In genomic region chr5:181114844-181115778, GRCh38 we compare ENCODE assay signal across 12 cellular contexts. TPM values are rescaled to one million over a fixed set of nuclear protein-coding genes. Genes with fewer than 3 reads are reported as not detected.
A peak's percentile ranks its signal among the peaks of the same experiment; 100 is the strongest.
DNase-seq lines count a peak whose midpoint lies in the region; ATAC-seq, FAIRE-seq and TF ChIP-seq lines count a peak whose summit lies in the region.
"Had no signal": no experiment of that assay in that cellular context is flagged by ENCODE, and none has a peak within 500 bp of the region (broad histone marks: within the 10 kb centered on the region; RNA-seq: fewer than 3 reads in every experiment).

No MANE protein-coding gene starts in this region.

- ATAC-seq in naive B cell (ENCODE audit: low read depth in 2 of 2) (peak; percentile 65 to 89), GM18907 (IDR thresholded peaks at IDR 0.05; ENCODE audit: unreplicated experiment) (no peak), left cardiac atrium (no peak)

- H3K4me3 ChIP-seq in BJ (ENCODE audit: low read depth, low read length) = peak overlapping the region; percentile 34
- H3K4me3 ChIP-seq in HUES64 (ENCODE audit: low read length) = peak overlapping the region; percentile 38
- H3K4me3 ChIP-seq in H1 (ENCODE audit: extremely low read depth in 1 of 4, insufficient read depth in 2 of 4, low read depth in 3 of 4, low read length in 4 of 4) = peak overlapping the region; percentile 41 to 56 (median 52); a peak in 7 of 8 replicates

- H2BK15ac ChIP-seq in H1 (ENCODE audit: low read length) = no peak overlapping the region

- H2BK5ac ChIP-seq in H1 (ENCODE audit: low read depth, low read length) = no peak overlapping the region

- TF ChIP-seq EP300 in H1 (IDR thresholded peaks at IDR 0.05; ENCODE audit: borderline replicate concordance in 1 of 2, low read depth in 2 of 2, low read length in 2 of 2) = no peak

- H3K36me3 ChIP-seq in BJ (ENCODE audit: control insufficient read depth, insufficient read depth, low read length) (no peaks in the 10 kb centered on the region), HUES64 (ENCODE audit: insufficient read depth, low read length) (no peaks in the 10 kb centered on the region), H1 (ENCODE audit: control insufficient read depth in 2 of 4, insufficient read depth in 4 of 4, low read length in 3 of 4) (no peaks in the 10 kb centered on the region)

- peak overlapping the region; percentile 86 for H2AFZ ChIP-seq in H1 (ENCODE audit: low read length)

- H3K79me1 ChIP-seq in H1 (ENCODE audit: low read depth, low read length) = no peaks in the 10 kb centered on the region

- H3K18ac ChIP-seq in H1 (ENCODE audit: extremely low read depth, low read length) = no peak overlapping the region

- peaks cover 6% of the 10 kb centered on the region; the same call in 1 of the 2 replicates for H3K23me2 ChIP-seq in H1 (ENCODE audit: low read depth, low read length)

- CTCF ChIA-PET in BJ (lab: Yijun Ruan, JAX) = interaction anchor here (0.6 to 1.6 kb wide), 2 partner anchors 10 to 568 kb away, joined by 3 to 5 read pairs; no protein-coding TSS in a partner anchor
- CTCF ChIA-PET in H1 (lab: Charles Lee; ENCODE audit: partially characterized antibody) = interaction anchor here (1.2 to 1.9 kb wide), 3 partner anchors 45 to 325 kb away, joined by 3 to 5 read pairs (median 5); no protein-coding TSS in a partner anchor

- POLR2A ChIA-PET in BJ (lab: Charles Lee) (no interaction called here), H1 (lab: Charles Lee; ENCODE audit: partially characterized antibody) (interaction anchor here (0.6 to 1.0 kb wide), 2 partner anchors 9 to 14 kb away, joined by 3 read pairs; no protein-coding TSS in a partner anchor)

- H3K27me3 ChIP-seq in BJ (ENCODE audit: control insufficient read depth, insufficient read depth, low read length) (peaks cover 2% of the 10 kb centered on the region; the same call in 1 of the 2 replicates), HUES64 (ENCODE audit: insufficient read depth, low read length) (peaks cover 37% of the 10 kb centered on the region), H1 (replicated peaks in 1 of 4; ENCODE audit: control insufficient read depth in 3 of 4, extremely low read depth in 1 of 4, insufficient read depth in 3 of 4, low read length in 3 of 4) (peaks cover 12 to 41% (median 28%) of the 10 kb centered on the region in 4 experiments)

- H3K4me3 Mint-ChIP-seq in naive B cell = peak overlapping the region in 5 of 8 donors; percentile 16 to 68 (median 54)

- no peak overlapping the region for H2BK120ac ChIP-seq in H1 (replicated peaks; ENCODE audit: low read depth, low read length)

- no peak overlapping the region for H2BK20ac ChIP-seq in H1 (ENCODE audit: low read length)

- H3K27ac Mint-ChIP-seq in naive B cell = peak overlapping the region in 3 of 6 donors; percentile 28 to 89 (median 77)

- H3K23ac ChIP-seq in H1 (ENCODE audit: insufficient read length) = no peak overlapping the region

- H3K27me3 Mint-ChIP-seq in naive B cell = peaks cover 70 to 88% (median 82%) of the 10 kb centered on the region in 3 donors

- no peak overlapping the region for H3K4ac ChIP-seq in H1 (replicated peaks; ENCODE audit: insufficient read length, low read depth, low read length)

- peaks cover 0 to 19% (median 8%) of the 10 kb centered on the region in 7 donors for H3K9me3 Mint-ChIP-seq in naive B cell

- no peak overlapping the region for H3K14ac ChIP-seq in H1 (ENCODE audit: insufficient read length)

- H3K4me1 ChIP-seq in HUES64 (ENCODE audit: insufficient read depth, low read length) = no peaks in the 10 kb centered on the region
- H3K4me1 ChIP-seq in H1 (replicated peaks in 1 of 4; ENCODE audit: control insufficient read depth in 3 of 4, insufficient read depth in 4 of 4, low read length in 3 of 4) = peaks cover 0 to 8% (median 1%) of the 10 kb centered on the region in 4 experiments; a peak in 5 of 7 replicates

- FAIRE-seq in H1 (lab: Jason Lieb, UNC) = peak; percentile 82

- TF ChIP-seq CTCF in BJ (IDR thresholded peaks at IDR 0.05; ENCODE audit: insufficient read depth, low read depth, low read length) (no peak), H1 (IDR thresholded peaks at IDR 0.05; ENCODE audit: control extremely low read depth in 1 of 3, insufficient read depth in 1 of 3, low read depth in 1 of 3, low read length in 3 of 3) (no peak)

- H3K4me1 Mint-ChIP-seq in naive B cell = peaks cover 6 to 14% (median 13%) of the 10 kb centered on the region in 3 donors

- TF ChIP-seq POLR2A in H1 (IDR thresholded peaks at IDR 0.05; ENCODE audit: control extremely low read depth in 1 of 2, low read depth in 2 of 2, low read length in 2 of 2) = no peak

- 0 out of 2 replicates have a peak, but pooled peaks cover 7% of the 10 kb centered on the region for H3K9me3 ChIP-seq in HUES64 (ENCODE audit: insufficient read depth, low read depth, low read length)
- H3K9me3 ChIP-seq in H1 (ENCODE audit: insufficient read depth in 2 of 2, low read depth in 1 of 2, low read length in 1 of 2) = peaks cover 0 to 5% of the 10 kb centered on the region in 2 experiments; a peak in 1 of 4 replicates

- DNase-seq in BJ (ENCODE audit: low read depth) (no peak), H1 (ENCODE audit: low read depth in 1 of 2, low spot score in 2 of 2) (peak in 1 of 2 experiments; percentile 65), naive B cell (peak; percentile 26), T1000 (lab: John Stamatoyannopoulos, UW) (no peak), left cardiac atrium (no peak)
- DNase-seq in stimulated activated CD4-positive, alpha-beta T cell treated with anti-CD3 and anti-CD28 coated beads, Interleukin-4, amount 100 ng/mL, for 24 hours = no peak
- DNase-seq: central memory CD4-positive, alpha-beta T cell; DMS79 treated with DMSO at 0.1 percent for 48 hours; stimulated activated CD4-positive, alpha-beta T cell treated with anti-CD3 and anti-CD28 coated beads, Interleukin-2, amount 100 ng/mL, for 24 hours had no signal

- H3K56ac ChIP-seq in H1 (replicated peaks; ENCODE audit: insufficient read length, low read depth, low read length) = no peak overlapping the region

- TF ChIP-seq RAD21 in H1 (IDR thresholded peaks at IDR 0.05 in 1 of 2, conservative IDR thresholded peaks at IDR 0.05 in 1 of 2; ENCODE audit: low read depth in 2 of 2, low read length in 2 of 2) = no peak

- H4K8ac ChIP-seq in H1 (ENCODE audit: extremely low read depth, insufficient read depth, low read length) = no peak overlapping the region; the same call in 1 of the 2 replicates

- H3K9ac ChIP-seq in HUES64 (ENCODE audit: low read depth, low read length) = no peak overlapping the region
- no peak overlapping the region; a peak in 2 of 7 replicates for H3K9ac ChIP-seq in H1 (replicated peaks in 1 of 4; ENCODE audit: extremely low read depth in 1 of 4, low read depth in 3 of 4, low read length in 3 of 4)

- no peak overlapping the region for H4K91ac ChIP-seq in H1 (replicated peaks; ENCODE audit: insufficient read length, low read length)

- no peak overlapping the region for H4K5ac ChIP-seq in H1 (ENCODE audit: insufficient read length, low read depth, low read length)

- WGBS in HUES64 = 79% methylated on average over 47 of the region's 47 CpGs
- WGBS in H1 (ENCODE audit: extremely low coverage in 1 of 2, insufficient coverage in 1 of 2, insufficient read length in 1 of 2, insufficient replicate concordance in 2 of 2, low coverage in 1 of 2, low lambda C conversion rate in 2 of 2, missing lambda C conversion rate in 1 of 2), 2 experiments = 16% methylated on average over 47 of the region's 47 CpGs; no CpG with 5 or more reads in 1 of the 2 experiments

- no peaks in the 10 kb centered on the region for H3K79me2 ChIP-seq in H1 (ENCODE audit: control insufficient read depth in 1 of 2, insufficient read depth in 2 of 2, low read length in 2 of 2)

- no peaks in the 10 kb centered on the region for H4K20me1 ChIP-seq in H1 (replicated peaks in 1 of 2; ENCODE audit: control insufficient read depth in 1 of 2, insufficient read depth in 2 of 2, low read length in 2 of 2)

- peak overlapping the region; percentile 70 to 88 for H3K4me2 ChIP-seq in H1 (ENCODE audit: insufficient read depth in 1 of 2, low read depth in 2 of 2, low read length in 2 of 2)

- intact Hi-C loops in left cardiac atrium (cut with DNase I) = loop anchor here in 1 of 2 donors (10.0 kb wide), 1 partner anchor 170 kb away; no protein-coding TSS in a partner anchor

- peak overlapping the region; percentile 85; the same call in 1 of the 2 replicates for H2BK12ac ChIP-seq in H1 (ENCODE audit: low read depth, low read length)

- no peak overlapping the region for H2AK5ac ChIP-seq in H1 (ENCODE audit: low read depth, low read length)

- H3K27ac ChIP-seq in HUES64 (ENCODE audit: low read depth, low read length) (no peak overlapping the region), H1 (ENCODE audit: low read depth, low read length) (no peak overlapping the region)

- peaks cover 3 to 7% of the 10 kb centered on the region in 2 donors for H3K36me3 Mint-ChIP-seq in naive B cell

RNA-seq across cellular contexts. Expression of gene OR2V1, which starts 15.9 kb away (rescaled TPM):
- polyA plus RNA-seq in BJ (2011; rRNA removed) = not detected in 2 replicates
- polyA minus RNA-seq in BJ (2011; rRNA and poly(A)+ RNA removed) = not detected in 2 replicates
- not detected for polyA plus RNA-seq in HUES64 (2013, experiment 1 of 2)
- not detected for polyA plus RNA-seq in HUES64 (2013, experiment 2 of 2)
- total RNA-seq in H1 (2021; fragmentation: NEBNext Ultra II Directional; extraction: Animal tissue kit (Norgen Biotek cat#: 25700)) = not detected in 2 replicates
- polyA plus RNA-seq in H1 (2011; rRNA removed) = not detected in 2 replicates
- polyA plus RNA-seq in H1 (2011; cell fraction: cytosol; rRNA removed) = not detected
- polyA plus RNA-seq in H1 (2011; cell fraction: nucleus; rRNA removed) = not detected
- not detected in 4 replicates for polyA plus RNA-seq in H1 (2012, experiment 1 of 2)
- not detected for polyA plus RNA-seq in H1 (2012, experiment 2 of 2)
- not detected for polyA plus RNA-seq in H1 (2013, experiment 1 of 2)
- not detected for polyA plus RNA-seq in H1 (2013, experiment 2 of 2)
- not detected in 2 replicates for polyA minus RNA-seq in H1 (2011; rRNA and poly(A)+ RNA removed)
- not detected for polyA minus RNA-seq in H1 (2011; cell fraction: cytosol; rRNA and poly(A)+ RNA removed)
- not detected for polyA minus RNA-seq in H1 (2011; cell fraction: nucleus; rRNA and poly(A)+ RNA removed)
- polyA plus RNA-seq in naive B cell (ENCODE audit: low read depth in 6 of 6) = not detected
- not detected for total RNA-seq in left cardiac atrium
- total RNA-seq: lower leg skin had no signal

RNA-seq across cellular contexts. Expression of gene OR2V2, which starts 32.3 kb away (rescaled TPM):
- not detected in 2 replicates for polyA plus RNA-seq in BJ (2011; rRNA removed)
- polyA minus RNA-seq in BJ (2011; rRNA and poly(A)+ RNA removed) = not detected in 2 replicates
- polyA plus RNA-seq in HUES64 (2013, experiment 1 of 2) = not detected
- not detected for polyA plus RNA-seq in HUES64 (2013, experiment 2 of 2)
- total RNA-seq in H1 (2021; fragmentation: NEBNext Ultra II Directional; extraction: Animal tissue kit (Norgen Biotek cat#: 25700)) = not detected in 2 replicates
- not detected in 2 replicates for polyA plus RNA-seq in H1 (2011; rRNA removed)
- not detected for polyA plus RNA-seq in H1 (2011; cell fraction: cytosol; rRNA removed)
- not detected for polyA plus RNA-seq in H1 (2011; cell fraction: nucleus; rRNA removed)
- not detected in 4 replicates for polyA plus RNA-seq in H1 (2012, experiment 1 of 2)
- not detected for polyA plus RNA-seq in H1 (2012, experiment 2 of 2)
- not detected for polyA plus RNA-seq in H1 (2013, experiment 1 of 2)
- not detected for polyA plus RNA-seq in H1 (2013, experiment 2 of 2)
- polyA minus RNA-seq in H1 (2011; rRNA and poly(A)+ RNA removed) = not detected in 2 replicates
- polyA minus RNA-seq in H1 (2011; cell fraction: cytosol; rRNA and poly(A)+ RNA removed) = not detected
- not detected for polyA minus RNA-seq in H1 (2011; cell fraction: nucleus; rRNA and poly(A)+ RNA removed)
- polyA plus RNA-seq in naive B cell (ENCODE audit: low read depth in 6 of 6) = not detected
- total RNA-seq in left cardiac atrium = not detected
- total RNA-seq: lower leg skin had no signal

Comparison
In these comparisons a context has a peak if more than half of its experiments do, and no peak if none do; other contexts are left out.
1. ATAC-seq: peak in naive B cell (2 of 2); none in GM18907 (single experiment) and left cardiac atrium (0 of 2).
2. Peak in every context shown above with its lines, with median percentiles within 50 percentile points of each other: H3K4me3 ChIP-seq.